ENCODE assay signal across 9 cellular contexts in genomic region chr7:43721193-43721806, GRCh38. TPM values are rescaled to one million over a fixed set of nuclear protein-coding genes. Genes with fewer than 3 reads are reported as not detected.
DNase-seq lines count a peak whose midpoint lies in the region; ATAC-seq and TF ChIP-seq lines count a peak whose summit lies in the region.
"Had no signal": no experiment of that assay in that cellular context is flagged by ENCODE, and none has a peak within 500 bp of the region (broad histone marks: within the 10 kb centered on the region; RNA-seq: fewer than 3 reads in every experiment).

No MANE protein-coding gene starts in this region.

- H3K27me3 ChIP-seq in foreskin keratinocyte, result no peaks in the 10 kb centered on the region
- H3K27me3 ChIP-seq in smooth muscle cell (ENCODE audit: low read depth), result no peaks in the 10 kb centered on the region
- H3K27me3 ChIP-seq: SJSA1 had no signal

- H2AFZ ChIP-seq in smooth muscle cell (ENCODE audit: low read depth), result no peak overlapping the region

- no peak overlapping the region for H3K4me3 Mint-ChIP-seq in activated T-helper 2 cell treated with anti-CD3 and anti-CD28 coated beads, Interferon-gamma antibody, Interleukin-2, Interleukin-4, amounts not matched to agents 10 μg/mL and 5 μg/mL and 100 μg/mL, durations not matched to agents 14 hours and 24 hours and 36 hours (ENCODE audit: low read depth)

- H3K4me1 Mint-ChIP-seq in activated T-helper 2 cell treated with anti-CD3 and anti-CD28 coated beads, Interferon-gamma antibody, Interleukin-2, Interleukin-4, amounts not matched to agents 10 μg/mL and 5 μg/mL and 100 μg/mL, durations not matched to agents 14 hours and 24 hours and 36 hours (ENCODE audit: low read depth), result peaks cover 27% of the 10 kb centered on the region

- H3K9me3 Mint-ChIP-seq in activated T-helper 2 cell treated with anti-CD3 and anti-CD28 coated beads, Interferon-gamma antibody, Interleukin-2, Interleukin-4, amounts not matched to agents 10 μg/mL and 5 μg/mL and 100 μg/mL, durations not matched to agents 14 hours and 24 hours and 36 hours, result no peaks in the 10 kb centered on the region

- peaks cover 6% of the 10 kb centered on the region for H3K4me1 ChIP-seq in foreskin keratinocyte
- no peaks in the 10 kb centered on the region for H3K4me1 ChIP-seq in smooth muscle cell (ENCODE audit: low read depth)

- WGBS in smooth muscle cell (ENCODE audit: low lambda C conversion rate), result 58% methylated on average over 2 of the region's 2 CpGs

- no peaks in the 10 kb centered on the region for H3F3A ChIP-seq in smooth muscle cell (ENCODE audit: low read depth)

- no peaks in the 10 kb centered on the region for H3K9me3 ChIP-seq in smooth muscle cell (replicated peaks; ENCODE audit: low read depth)
- H3K9me3 ChIP-seq: SJSA1 had no signal

- H3K4me2 ChIP-seq in smooth muscle cell, result no peak overlapping the region

- DNase-seq in DMS53 (lab: John Stamatoyannopoulos, UW) (peak; percentile 75), SW480 (ENCODE audit: low spot score) (peak; percentile 52), foreskin keratinocyte (peak in 1 of 2 donors; percentile 34), smooth muscle cell (lab: John Stamatoyannopoulos, UW; ENCODE audit: unreplicated experiment) (no peak), nucleus accumbens (lab: John Stamatoyannopoulos, UW) (no peak)
- DNase-seq in activated T-helper 2 cell treated with anti-CD3 and anti-CD28 coated beads, Interferon-gamma antibody, Interleukin-2, Interleukin-4, amounts not matched to agents 10 μg/mL and 5 μg/mL and 100 μg/mL, durations not matched to agents 14 hours and 24 hours and 36 hours (ENCODE audit: low spot score), result no peak

- H3K36me3 Mint-ChIP-seq in activated T-helper 2 cell treated with anti-CD3 and anti-CD28 coated beads, Interferon-gamma antibody, Interleukin-2, Interleukin-4, amounts not matched to agents 10 μg/mL and 5 μg/mL and 100 μg/mL, durations not matched to agents 14 hours and 24 hours and 36 hours (ENCODE audit: low read depth), result peaks cover 22% of the 10 kb centered on the region

- H3K27ac Mint-ChIP-seq in activated T-helper 2 cell treated with anti-CD3 and anti-CD28 coated beads, Interferon-gamma antibody, Interleukin-2, Interleukin-4, amounts not matched to agents 10 μg/mL and 5 μg/mL and 100 μg/mL, durations not matched to agents 14 hours and 24 hours and 36 hours, result no peak overlapping the region

- peak; percentile 78 for TF ChIP-seq CTCF in LNCAP (IDR thresholded peaks at IDR 0.05)
- TF ChIP-seq CTCF in foreskin keratinocyte (conservative IDR thresholded peaks at IDR 0.05), result peak; percentile 76
- peak; percentile 68 for TF ChIP-seq CTCF in smooth muscle cell (IDR thresholded peaks at IDR 0.05; ENCODE audit: borderline replicate concordance, insufficient read depth, poor library complexity, severe bottlenecking)

- H3K79me2 ChIP-seq in smooth muscle cell (ENCODE audit: low read depth), result peaks cover 90% of the 10 kb centered on the region

- H3K27ac ChIP-seq in foreskin keratinocyte (no peak overlapping the region), smooth muscle cell (ENCODE audit: low read depth) (no peak overlapping the region)
- H3K27ac ChIP-seq: SJSA1 had no signal

- H4K20me1 ChIP-seq in smooth muscle cell (ENCODE audit: low read depth), result peaks cover 74% of the 10 kb centered on the region

- no peak overlapping the region for H3K9ac ChIP-seq in smooth muscle cell (ENCODE audit: low read depth)

- no peaks in the 10 kb centered on the region for H3K27me3 Mint-ChIP-seq in activated T-helper 2 cell treated with anti-CD3 and anti-CD28 coated beads, Interferon-gamma antibody, Interleukin-2, Interleukin-4, amounts not matched to agents 10 μg/mL and 5 μg/mL and 100 μg/mL, durations not matched to agents 14 hours and 24 hours and 36 hours (ENCODE audit: low read depth)

- no peak overlapping the region for H3K4me3 ChIP-seq in smooth muscle cell
- H3K4me3 ChIP-seq: SJSA1 had no signal

- H3K36me3 ChIP-seq in smooth muscle cell (ENCODE audit: low read depth), result no peaks in the 10 kb centered on the region
- H3K36me3 ChIP-seq: SJSA1 had no signal

- intact Hi-C loops in activated T-helper 2 cell treated with anti-CD3 and anti-CD28 coated beads, Interferon-gamma antibody, Interleukin-2, Interleukin-4, amounts not matched to agents 10 μg/mL and 5 μg/mL and 100 μg/mL, durations not matched to agents 14 hours and 24 hours and 36 hours (cut with micrococcal nuclease), result loop anchor here (1.0 to 10.0 kb wide), 2 partner anchors 139 to 266 kb away; no protein-coding TSS in a partner anchor

- ATAC-seq in foreskin keratinocyte, result no peak
- ATAC-seq in GM18517 (IDR thresholded peaks at IDR 0.05; ENCODE audit: unreplicated experiment), result no peak

RNA-seq across cellular contexts. Expression of gene COA1, which starts 8.0 kb away (rescaled TPM):
- 55.8 and 62.8 TPM in 2 replicates for total RNA-seq in foreskin keratinocyte
- 67.9 and 83.1 TPM in 2 replicates for polyA plus RNA-seq in foreskin keratinocyte
- 63.1 and 77.5 TPM in 2 replicates for total RNA-seq in smooth muscle cell
- 61.0 and 67.5 TPM in 2 replicates for polyA plus RNA-seq in smooth muscle cell
- total RNA-seq in activated T-helper 2 cell treated with anti-CD3 and anti-CD28 coated beads, Interferon-gamma antibody, Interleukin-2, Interleukin-4, amounts not matched to agents 10 μg/mL and 5 μg/mL and 100 μg/mL, durations not matched to agents 14 hours and 24 hours and 36 hours, result 67.1 and 69.1 TPM in 2 replicates

RNA-seq across cellular contexts. Expression of gene BLVRA, which starts 37.2 kb away (rescaled TPM):
- total RNA-seq in foreskin keratinocyte (51.0 and 57.7 TPM in 2 replicates), smooth muscle cell (24.6 and 30.6 TPM in 2 replicates)
- polyA plus RNA-seq in foreskin keratinocyte (73.0 and 78.1 TPM in 2 replicates), smooth muscle cell (54.8 and 65.4 TPM in 2 replicates)
- total RNA-seq in activated T-helper 2 cell treated with anti-CD3 and anti-CD28 coated beads, Interferon-gamma antibody, Interleukin-2, Interleukin-4, amounts not matched to agents 10 μg/mL and 5 μg/mL and 100 μg/mL, durations not matched to agents 14 hours and 24 hours and 36 hours, result 30.9 and 32.2 TPM in 2 replicates

Comparison
In these comparisons a context has a peak if more than half of its experiments do, and no peak if none do; other contexts are left out.
1. DNase-seq: peak in DMS53 (single experiment) and SW480 (single experiment); none in smooth muscle cell (single experiment), activated T-helper 2 cell treated with anti-CD3 and anti-CD28 coated beads, Interferon-gamma antibody, Interleukin-2, Interleukin-4, amounts not matched to agents 10 μg/mL and 5 μg/mL and 100 μg/mL, durations not matched to agents 14 hours and 24 hours and 36 hours (single experiment) and nucleus accumbens (0 of 56).
2. Peak in every context shown above with its lines, with median percentiles within 50 percentile points of each other: CTCF ChIP-seq.